Comparison of ENCODE assay signal across 8 cellular contexts in genomic region chr9:127918201-127919107, GRCh38.
DNase-seq lines count a peak whose midpoint lies in the region; ATAC-seq and TF ChIP-seq lines count a peak whose summit lies in the region.

No MANE protein-coding gene starts in this region.

- in situ Hi-C loops in brain microvascular endothelial cell (cut with HindIII; ENCODE audit: low pct_ligation_motif_present, low sequenced_read_pairs): no loop called here

- H3K36me3 ChIP-seq in brain microvascular endothelial cell (replicated peaks) (no peaks in the 10 kb centered on the region), mucosa of rectum (ENCODE audit: control insufficient read depth in 2 of 2, insufficient read depth in 2 of 2, low read length in 2 of 2) (peaks cover 0 to 2% of the 10 kb centered on the region in 2 donors)

- peak; percentile 78 for DNase-seq in HuH-7 (ENCODE audit: low spot score)
- DNase-seq in brain microvascular endothelial cell: no peak
- DNase-seq in NOMO-1 treated with DMSO at 0.1 percent for 48 hours (lab: John Stamatoyannopoulos, UW; ENCODE audit: unreplicated experiment): no peak
- no peak for DNase-seq in stimulated activated CD4-positive, alpha-beta T cell treated with anti-CD3 and anti-CD28 coated beads, Interleukin-2, amount 100 ng/mL, for 24 hours

- ATAC-seq in GM18511 (IDR thresholded peaks at IDR 0.05; ENCODE audit: unreplicated experiment): no peak
- ATAC-seq in HG03565 (IDR thresholded peaks at IDR 0.05; ENCODE audit: unreplicated experiment): no peak

- no peak overlapping the region for H3K4me3 ChIP-seq in brain microvascular endothelial cell (ENCODE audit: low read depth, low read length)
- no peak overlapping the region for H3K4me3 ChIP-seq in mucosa of rectum (ENCODE audit: low read length in 2 of 2)

- H3K27ac ChIP-seq in C4-2B: peak overlapping the region; percentile 61
- H3K27ac ChIP-seq in brain microvascular endothelial cell: peak overlapping the region; percentile 11
- H3K27ac ChIP-seq in mucosa of rectum (ENCODE audit: low read depth in 2 of 2, low read length in 2 of 2): peak overlapping the region; percentile 52 to 68

- TF ChIP-seq CTCF in C4-2B (conservative IDR thresholded peaks at IDR 0.05) (no peak; the same call in 1 of the 2 replicates), brain microvascular endothelial cell (IDR thresholded peaks at IDR 0.05; ENCODE audit: low read depth, low read length, missing control alignments) (peak; percentile 36)

- no peaks in the 10 kb centered on the region for H3K9me3 ChIP-seq in mucosa of rectum (ENCODE audit: control insufficient read depth in 2 of 2, low read length in 2 of 2)

- no peaks in the 10 kb centered on the region for H3K27me3 ChIP-seq in brain microvascular endothelial cell (replicated peaks)
- H3K27me3 ChIP-seq in mucosa of rectum (ENCODE audit: control insufficient read depth in 2 of 2, insufficient read depth in 2 of 2, low read length in 2 of 2): peaks cover 2 to 5% of the 10 kb centered on the region in 2 donors

- H3K9ac ChIP-seq in mucosa of rectum (ENCODE audit: low read depth in 1 of 2, low read length in 2 of 2): no peak overlapping the region

- H3K4me1 ChIP-seq in mucosa of rectum (ENCODE audit: control insufficient read depth in 2 of 2, insufficient read depth in 2 of 2, low read length in 2 of 2): peaks cover 37 to 46% of the 10 kb centered on the region in 2 donors

Comparison
In these comparisons a context has a peak if more than half of its experiments do, and no peak if none do; other contexts are left out.
1. H3K27ac ChIP-seq: peak in every context shown above with its lines; median percentile 61 in C4-2B; 60 in mucosa of rectum; 11 in brain microvascular endothelial cell.